1 cellular context compared by ENCODE assay signal in genomic region chr10:101902032-101902799, GRCh38.
TF ChIP-seq lines count a peak whose summit lies in the region.

No MANE protein-coding gene starts in this region.

TF ChIP-seq in A549, 52 proteins besides CTCF, POLR2A, EP300 and RAD21 (continued from another document):
- TF ChIP-seq BCL3 (IDR thresholded peaks at IDR 0.05): no peak
- TF ChIP-seq NR3C1 (IDR thresholded peaks at IDR 0.05): no peak
TF ChIP-seq in A549: peak in this region for 0.
